ENCODE assay signal across 28 cellular contexts in the genomic region with DNA sequence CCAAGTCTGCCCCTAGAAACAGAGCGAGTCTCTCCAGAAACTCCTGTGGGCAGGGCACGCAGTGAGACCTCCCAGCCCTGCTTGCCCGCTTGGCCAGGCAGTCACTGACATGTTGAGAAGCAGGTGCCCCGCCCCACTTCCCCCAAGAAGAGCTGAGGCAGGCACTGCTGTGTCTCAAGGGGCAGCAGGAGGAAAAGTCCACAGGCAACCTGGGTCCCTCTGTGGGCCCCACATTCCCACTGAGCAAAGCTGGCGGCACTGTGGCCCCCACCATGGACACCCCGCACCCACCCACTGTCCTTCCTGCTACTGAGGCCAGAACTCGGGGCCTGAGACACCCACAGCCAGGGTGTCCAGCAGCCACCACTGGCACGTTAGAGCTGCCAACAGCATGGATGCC.
"Had no signal": no experiment of that assay in that cellular context is flagged by ENCODE, and none has a peak within 500 bp of the region (broad histone marks: within the 10 kb centered on the region; RNA-seq: fewer than 3 reads in every experiment).

No MANE protein-coding gene starts in this region.

- H3K27ac ChIP-seq: esophagus muscularis mucosa, foreskin keratinocyte, neural progenitor cell, skin epidermis, vagina had no signal

- H3K4me3 ChIP-seq: esophagus muscularis mucosa, heart right ventricle, neural progenitor cell, skin epidermis, upper lobe of left lung, vagina had no signal

- H3K36me3 ChIP-seq: esophagus muscularis mucosa, heart right ventricle, neural progenitor cell, upper lobe of left lung, vagina had no signal

- H3K9ac ChIP-seq: neural progenitor cell had no signal

- H3K4me2 ChIP-seq: neural progenitor cell had no signal

- H3K9me3 ChIP-seq: esophagus muscularis mucosa, heart right ventricle, upper lobe of left lung, vagina had no signal

- H2AFZ ChIP-seq: neural progenitor cell had no signal

- H3K36me3 Mint-ChIP-seq: neural progenitor cell; stimulated activated effector memory CD8-positive, alpha-beta T cell treated with anti-CD3 and anti-CD28 coated beads, Interleukin-12 subunit alpha, Interleukin-12 subunit beta, amount 100 ng/mL, for 72 hours had no signal

- H3K27ac Mint-ChIP-seq: activated CD4-positive, alpha-beta T cell treated with anti-CD3 and anti-CD28 coated beads, Interleukin-2, amount 10 ng/mL, durations not matched to agents 24 days and 14 days; activated CD8-positive, alpha-beta T cell treated with anti-CD3 and anti-CD28 coated beads for 36 hours; activated T-helper 17 cell treated with anti-CD3 and anti-CD28 coated beads, Interleukin-2, amount 50 U/mL, for 72 hours; dendritic cell treated with granulocyte-macrophage colony-stimulating factor and Interleukin-4, amounts not matched to agents 40 ng/mL and 50 ng/mL, for 4 days; endodermal cell; neural progenitor cell; stimulated activated effector memory CD8-positive, alpha-beta T cell treated with anti-CD3 and anti-CD28 coated beads, Interleukin-12 subunit alpha, Interleukin-12 subunit beta, amount 100 ng/mL, for 72 hours; stimulated activated naive CD8-positive, alpha-beta T cell treated with anti-CD3 and anti-CD28 coated beads, Interleukin-15, Interleukin-2, amounts not matched to agents 100 ng/mL and 50 ng/mL, for 24 hours; T-helper 1 cell treated with Interleukin-12 subunit alpha and Interleukin-12 subunit beta and Interleukin-4 antibody, amounts not matched to agents 30 μg/mL and 1 μg/mL, for 36 hours had no signal

- H3K27me3 ChIP-seq: upper lobe of left lung, vagina had no signal

- H3K9me3 Mint-ChIP-seq: activated CD4-positive, alpha-beta T cell treated with anti-CD3 and anti-CD28 coated beads, Interleukin-2, amount 10 ng/mL, durations not matched to agents 24 days and 14 days; activated CD8-positive, alpha-beta T cell treated with anti-CD3 and anti-CD28 coated beads for 36 hours; activated T-cell treated with anti-CD3 and anti-CD28 coated beads, Interleukin-2, amount 50 U/mL, for 4 hours; activated T-helper 17 cell treated with anti-CD3 and anti-CD28 coated beads, Interleukin-2, amount 50 U/mL, for 72 hours; dendritic cell treated with granulocyte-macrophage colony-stimulating factor and Interleukin-4, amounts not matched to agents 40 ng/mL and 50 ng/mL, for 4 days; endodermal cell; neural progenitor cell; stimulated activated effector memory CD8-positive, alpha-beta T cell treated with anti-CD3 and anti-CD28 coated beads, Interleukin-12 subunit alpha, Interleukin-12 subunit beta, amount 100 ng/mL, for 72 hours; stimulated activated naive CD8-positive, alpha-beta T cell treated with anti-CD3 and anti-CD28 coated beads, Interleukin-15, Interleukin-2, amounts not matched to agents 100 ng/mL and 50 ng/mL, for 24 hours; T-helper 1 cell treated with Interleukin-12 subunit alpha and Interleukin-12 subunit beta and Interleukin-4 antibody, amounts not matched to agents 30 μg/mL and 1 μg/mL, for 36 hours had no signal

- H3K4me1 ChIP-seq: foreskin keratinocyte had no signal

- ATAC-seq: activated CD8-positive, alpha-beta T cell treated with anti-CD3 and anti-CD28 coated beads for 36 hours; activated T-cell treated with anti-CD3 and anti-CD28 coated beads, Interleukin-2, amount 50 U/mL, for 4 hours; activated T-helper 17 cell treated with anti-CD3 and anti-CD28 coated beads, Interleukin-2, amount 50 U/mL, for 72 hours; foreskin keratinocyte; heart right ventricle; sciatic nerve; stimulated activated effector memory CD8-positive, alpha-beta T cell treated with anti-CD3 and anti-CD28 coated beads, Interleukin-12 subunit alpha, Interleukin-12 subunit beta, amount 100 ng/mL, for 72 hours had no signal

- DNase-seq: activated CD4-positive, alpha-beta T cell treated with anti-CD3 and anti-CD28 coated beads, Interleukin-2, amount 10 ng/mL, durations not matched to agents 24 days and 14 days; activated CD4-positive, CD25-positive, alpha-beta regulatory T cell treated with anti-CD3 and anti-CD28 coated beads, Interleukin-2, amount 50 U/mL, for 72 hours; activated CD8-positive, alpha-beta T cell treated with anti-CD3 and anti-CD28 coated beads for 36 hours; activated gamma-delta T cell treated with Interleukin-2 at 50 U/mL for 16 hours; activated naive CD4-positive, alpha-beta T cell treated with anti-CD3 and anti-CD28 coated beads, Interleukin-2, amount 50 U/mL, for 16 hours; activated T-cell treated with anti-CD3 and anti-CD28 coated beads, Interleukin-2, amount 50 U/mL, for 4 hours; amniotic stem cell; central memory CD4-positive, alpha-beta T cell; endodermal cell; foreskin keratinocyte; mammary epithelial cell; stimulated activated CD4-positive, alpha-beta T cell treated with anti-CD3 and anti-CD28 coated beads, Interleukin-12 subunit alpha, Interleukin-12 subunit beta, amount 100 ng/mL, for 4 hours; stimulated activated CD4-positive, alpha-beta T cell treated with anti-CD3 and anti-CD28 coated beads, Interleukin-4, amount 100 ng/mL, for 24 hours; substantia nigra; SW 1271; T1000 had no signal

- H3K4me3 Mint-ChIP-seq: activated CD4-positive, alpha-beta T cell treated with anti-CD3 and anti-CD28 coated beads, Interleukin-2, amount 10 ng/mL, durations not matched to agents 24 days and 14 days; activated CD8-positive, alpha-beta T cell treated with anti-CD3 and anti-CD28 coated beads for 36 hours; activated T-cell treated with anti-CD3 and anti-CD28 coated beads, Interleukin-2, amount 50 U/mL, for 4 hours; activated T-helper 17 cell treated with anti-CD3 and anti-CD28 coated beads, Interleukin-2, amount 50 U/mL, for 72 hours; dendritic cell treated with granulocyte-macrophage colony-stimulating factor and Interleukin-4, amounts not matched to agents 40 ng/mL and 50 ng/mL, for 4 days; endodermal cell; neural progenitor cell; stimulated activated effector memory CD8-positive, alpha-beta T cell treated with anti-CD3 and anti-CD28 coated beads, Interleukin-12 subunit alpha, Interleukin-12 subunit beta, amount 100 ng/mL, for 72 hours; stimulated activated naive CD8-positive, alpha-beta T cell treated with anti-CD3 and anti-CD28 coated beads, Interleukin-15, Interleukin-2, amounts not matched to agents 100 ng/mL and 50 ng/mL, for 24 hours; T-helper 1 cell treated with Interleukin-12 subunit alpha and Interleukin-12 subunit beta and Interleukin-4 antibody, amounts not matched to agents 30 μg/mL and 1 μg/mL, for 36 hours had no signal
